Comparison of ENCODE assay signal across 9 cellular contexts in genomic region chr1:196309386-196309785, GRCh38.
DNase-seq lines count a peak whose midpoint lies in the region; TF ChIP-seq lines count a peak whose summit lies in the region.
"Had no signal": no experiment of that assay in that cellular context is flagged by ENCODE, and none has a peak within 500 bp of the region (broad histone marks: within the 10 kb centered on the region; RNA-seq: fewer than 3 reads in every experiment).

No MANE protein-coding gene starts in this region.

- no peaks in the 10 kb centered on the region for H3K27me3 Mint-ChIP-seq in mesothelial cell of epicardium (ENCODE audit: low read depth)

- H3K4me3 Mint-ChIP-seq in mesothelial cell of epicardium = no peak overlapping the region

- H3K36me3 Mint-ChIP-seq in mesothelial cell of epicardium = peaks cover 12% of the 10 kb centered on the region

- no peak overlapping the region for H3K4me2 ChIP-seq in GM23248 (ENCODE audit: unreplicated experiment)

- H3K27ac ChIP-seq in GM23248 = no peak overlapping the region
- H3K27ac ChIP-seq in esophagus muscularis mucosa (replicated peaks in 1 of 4) = no peak overlapping the region

- intact Hi-C loops in esophagus muscularis mucosa (cut with DNase I) = no loop called here

- H2AFZ ChIP-seq in GM23248 = no peak overlapping the region

- no peaks in the 10 kb centered on the region for H3K9me2 ChIP-seq in GM23248 (ENCODE audit: insufficient read depth)

- TF ChIP-seq CTCF in mesothelial cell of epicardium (IDR thresholded peaks at IDR 0.05; ENCODE audit: unreplicated experiment) (no peak), esophagus muscularis mucosa (IDR thresholded peaks at IDR 0.05) (no peak)

- H3K4me1 ChIP-seq in GM23248 (ENCODE audit: insufficient read depth) (no peaks in the 10 kb centered on the region), esophagus muscularis mucosa (no peaks in the 10 kb centered on the region)

- H3K9ac ChIP-seq in GM23248 = no peak overlapping the region

- TF ChIP-seq POLR2A in esophagus muscularis mucosa (IDR thresholded peaks at IDR 0.05; ENCODE audit: low read depth) = no peak

- DNase-seq in AML-193 (lab: John Stamatoyannopoulos, UW) (peak; percentile 52), GM23248 (peak; percentile 63), NCI-H69 (lab: John Stamatoyannopoulos, UW) (peak; percentile 70), fibroblast of gingiva (ENCODE audit: low read depth) (peak; percentile 35), mesothelial cell of epicardium (ENCODE audit: low spot score in 2 of 2, unreplicated experiment in 2 of 2) (no peak), epidermal melanocyte (ENCODE audit: insufficient read length, low spot score) (no peak), esophagus muscularis mucosa (ENCODE audit: extremely low spot score) (no peak), kidney glomerular epithelial cell (lab: John Stamatoyannopoulos, UW) (no peak)

- H3K9me3 ChIP-seq in GM23248 (ENCODE audit: low read depth) (no peaks in the 10 kb centered on the region), esophagus muscularis mucosa (no peaks in the 10 kb centered on the region)

- in situ Hi-C loops in GM23248 (cut with MboI) = loop anchor here (10.0 kb wide), 1 partner anchor 165 kb away; no protein-coding TSS in a partner anchor

- no peak overlapping the region for H3K27ac Mint-ChIP-seq in mesothelial cell of epicardium

- H3K9me3 Mint-ChIP-seq in mesothelial cell of epicardium = peaks cover 5% of the 10 kb centered on the region

- H3K36me3 ChIP-seq in GM23248 (ENCODE audit: low read depth) (no peaks in the 10 kb centered on the region), esophagus muscularis mucosa (peaks cover 0 to 5% (median 0%) of the 10 kb centered on the region in 4 donors)

- H3K27me3 ChIP-seq in GM23248 (replicated peaks; ENCODE audit: insufficient read depth) (no peaks in the 10 kb centered on the region), esophagus muscularis mucosa (no peaks in the 10 kb centered on the region)

- no peak for TF ChIP-seq EP300 in esophagus muscularis mucosa (IDR thresholded peaks at IDR 0.05)

- H3K4me1 Mint-ChIP-seq in mesothelial cell of epicardium = peaks cover 6% of the 10 kb centered on the region

- H3K4me3 ChIP-seq in GM23248 = no peak overlapping the region
- H3K4me3 ChIP-seq in esophagus muscularis mucosa = no peak overlapping the region
- H3K4me3 ChIP-seq: lung had no signal

- H4K20me1 ChIP-seq in GM23248 (ENCODE audit: insufficient read depth) = no peaks in the 10 kb centered on the region

- no peaks in the 10 kb centered on the region for H3F3A ChIP-seq in GM23248 (ENCODE audit: insufficient read depth)

- 75% methylated on average over 1 of the region's 1 CpG for WGBS in GM23248 (ENCODE audit: low coverage in 1 of 2, low lambda C conversion rate in 2 of 2, missing lambda C conversion rate in 2 of 2), 2 experiments
- WGBS in esophagus muscularis mucosa = 75% methylated on average over 1 of the region's 1 CpG

- no peaks in the 10 kb centered on the region for H3K79me2 ChIP-seq in GM23248 (ENCODE audit: insufficient read depth)

Comparison
In these comparisons a context has a peak if more than half of its experiments do, and no peak if none do; other contexts are left out.
1. DNase-seq: peak in AML-193 (2 of 2), GM23248 (single experiment), NCI-H69 (single experiment) and fibroblast of gingiva (single experiment); none in mesothelial cell of epicardium (0 of 2), epidermal melanocyte (single experiment), esophagus muscularis mucosa (single experiment) and kidney glomerular epithelial cell (single experiment).